ENCODE assay signal across 12 cellular contexts in genomic region chr17:73271078-73271477, GRCh38. TPM values are rescaled to one million over a fixed set of nuclear protein-coding genes. Genes with fewer than 3 reads are reported as not detected.
DNase-seq lines count a peak whose midpoint lies in the region; ATAC-seq and TF ChIP-seq lines count a peak whose summit lies in the region.
"Had no signal": no experiment of that assay in that cellular context is flagged by ENCODE, and none has a peak within 500 bp of the region (broad histone marks: within the 10 kb centered on the region; RNA-seq: fewer than 3 reads in every experiment).

No MANE protein-coding gene starts in this region.

- H3K4me3 ChIP-seq in Karpas-422 (ENCODE audit: low read length) (no peak overlapping the region), foreskin fibroblast (ENCODE audit: low read depth in 1 of 2, low read length in 2 of 2) (no peak overlapping the region)
- H3K4me3 ChIP-seq: smooth muscle cell, thoracic aorta had no signal

- no peak for TF ChIP-seq CTCF in foreskin fibroblast (IDR thresholded peaks at IDR 0.05; ENCODE audit: low read depth, low read length)

- no peaks in the 10 kb centered on the region for H3K4me1 Mint-ChIP-seq in activated naive CD8-positive, alpha-beta T cell treated with anti-CD3 and anti-CD28 coated beads for 36 hours

- TF ChIP-seq POLR2A in GM18951 (IDR thresholded peaks at IDR 0.05; ENCODE audit: extremely low read depth, insufficient read depth, insufficient read length) = peak; percentile 15

- peak overlapping the region; percentile 76; the same call in 1 of the 2 replicates for H2AFZ ChIP-seq in Karpas-422 (ENCODE audit: low read length)

- H3K27ac Mint-ChIP-seq in activated naive CD8-positive, alpha-beta T cell treated with anti-CD3 and anti-CD28 coated beads for 36 hours = no peak overlapping the region

- H3K4me2 ChIP-seq in Karpas-422 (ENCODE audit: low read depth, low read length, poor library complexity, severe bottlenecking) = peak overlapping the region; percentile 42
- H3K4me2 ChIP-seq: smooth muscle cell had no signal

- no peaks in the 10 kb centered on the region for H4K20me1 ChIP-seq in Karpas-422 (ENCODE audit: insufficient read depth, low read depth, low read length)

- no peaks in the 10 kb centered on the region for H3K9me3 ChIP-seq in Karpas-422 (ENCODE audit: low read length)
- H3K9me3 ChIP-seq: thoracic aorta had no signal

- H3K27me3 Mint-ChIP-seq in activated naive CD8-positive, alpha-beta T cell treated with anti-CD3 and anti-CD28 coated beads for 36 hours = no peaks in the 10 kb centered on the region

- no peaks in the 10 kb centered on the region for H3K36me3 Mint-ChIP-seq in activated naive CD8-positive, alpha-beta T cell treated with anti-CD3 and anti-CD28 coated beads for 36 hours

- H3K27me3 ChIP-seq in Karpas-422 (ENCODE audit: low read length) = no peaks in the 10 kb centered on the region; the same call in 1 of the 2 replicates

- H3K9ac ChIP-seq in Karpas-422 (ENCODE audit: low read length) = 0 out of 2 replicates have a peak overlapping the region, but pooled peaks have one; percentile 35

- in situ Hi-C loops in GM18951 (cut with MboI; ENCODE audit: low sequenced_read_pairs, unreplicated experiment) = no loop called here

- ATAC-seq in HG02642 (IDR thresholded peaks at IDR 0.05; ENCODE audit: poor library complexity, unreplicated experiment) (peak; percentile 96), left colon (peak; percentile 88)

- no peaks in the 10 kb centered on the region for H3K36me3 ChIP-seq in Karpas-422 (ENCODE audit: insufficient read depth, low read length)
- H3K36me3 ChIP-seq: thoracic aorta had no signal

- DNase-seq in Karpas-422 (peak; percentile 86), left colon (no peak), epidermal melanocyte (ENCODE audit: insufficient read length, low spot score) (no peak), NCI-H187 (lab: John Stamatoyannopoulos, UW) (no peak), foreskin fibroblast (no peak)
- DNase-seq in activated naive CD8-positive, alpha-beta T cell treated with anti-CD3 and anti-CD28 coated beads for 36 hours = no peak

- no peaks in the 10 kb centered on the region for H3K79me2 ChIP-seq in Karpas-422 (ENCODE audit: low read length)

- peaks cover 15% of the 10 kb centered on the region for H3K4me1 ChIP-seq in Karpas-422 (ENCODE audit: low read length)

- no peaks in the 10 kb centered on the region for H3K9me3 Mint-ChIP-seq in activated naive CD8-positive, alpha-beta T cell treated with anti-CD3 and anti-CD28 coated beads for 36 hours

- intact Hi-C loops in left colon (cut with DNase I, micrococcal nuclease) = no loop called here

- H3K4me3 Mint-ChIP-seq in activated naive CD8-positive, alpha-beta T cell treated with anti-CD3 and anti-CD28 coated beads for 36 hours = no peak overlapping the region

- no peak overlapping the region for H3K27ac ChIP-seq in Karpas-422 (ENCODE audit: low read length)
- H3K27ac ChIP-seq: thoracic aorta had no signal

- no peaks in the 10 kb centered on the region for H3K9me2 ChIP-seq in Karpas-422 (replicated peaks; ENCODE audit: insufficient read depth, low read length)

RNA-seq across cellular contexts. Expression of gene CPSF4L, which starts 9.4 kb away (rescaled TPM):
- total RNA-seq in Karpas-422 (2014; rRNA removed; shearing (Covaris generic); ENCODE audit: low replicate concordance) = not detected in 2 replicates
- under 1 TPM in 1 of 2 donors, not detected in 1; 0.20 TPM for total RNA-seq in left colon
- not detected for total RNA-seq in activated naive CD8-positive, alpha-beta T cell treated with anti-CD3 and anti-CD28 coated beads for 36 hours
- total RNA-seq: activated CD8-positive, alpha-beta memory T cell treated with anti-CD3 and anti-CD28 coated beads for 36 hours; dermis microvascular lymphatic vessel endothelial cell; smooth muscle cell; thoracic aorta had no signal

RNA-seq across cellular contexts. Expression of gene CDC42EP4, which starts 40.7 kb away (rescaled TPM):
- total RNA-seq in Karpas-422 (2014; rRNA removed; shearing (Covaris generic); ENCODE audit: low replicate concordance) = not detected in 2 replicates
- 10 to 100 TPM; 49.6 to 65.6 TPM for total RNA-seq in left colon
- total RNA-seq in activated naive CD8-positive, alpha-beta T cell treated with anti-CD3 and anti-CD28 coated beads for 36 hours = under 1 TPM; 0.56 to 0.98 TPM

Comparison
In these comparisons a context has a peak if more than half of its experiments do, and no peak if none do; other contexts are left out.
1. RNA of gene CDC42EP4, which starts 40.7 kb away (total RNA-seq): 49.6 to 65.6 TPM in left colon; 0.56 to 0.98 TPM in activated naive CD8-positive, alpha-beta T cell treated with anti-CD3 and anti-CD28 coated beads for 36 hours and not detected in Karpas-422; every median in the first group is over 10 times any median in the second.